In genomic region chr2:68040078-68040477, GRCh38 we compare ENCODE assay signal across 25 cellular contexts. TPM values are rescaled to one million over a fixed set of nuclear protein-coding genes. Genes with fewer than 3 reads are reported as not detected.
DNase-seq lines count a peak whose midpoint lies in the region; ATAC-seq, FAIRE-seq and TF ChIP-seq lines count a peak whose summit lies in the region.
"Had no signal": no experiment of that assay in that cellular context is flagged by ENCODE, and none has a peak within 500 bp of the region (broad histone marks: within the 10 kb centered on the region; RNA-seq: fewer than 3 reads in every experiment).

No MANE protein-coding gene starts in this region.

- H2BK15ac ChIP-seq in IMR-90 (ENCODE audit: low read depth, low read length) = no peak overlapping the region

- H3K18ac ChIP-seq in IMR-90 (ENCODE audit: low read depth, low read length) = no peak overlapping the region

- no peaks in the 10 kb centered on the region for H4K20me1 ChIP-seq in IMR-90 (ENCODE audit: insufficient read depth, low read length)
- no peaks in the 10 kb centered on the region for H4K20me1 ChIP-seq in astrocyte (ENCODE audit: insufficient read depth, low read length)
- H4K20me1 ChIP-seq in mammary epithelial cell (ENCODE audit: insufficient read depth, low read length) = no peaks in the 10 kb centered on the region
- H4K20me1 ChIP-seq: BLaER1 had no signal

- H3K79me1 ChIP-seq in IMR-90 (ENCODE audit: low read depth in 1 of 2, low read length in 2 of 2) = peaks cover 3 to 7% of the 10 kb centered on the region in 2 experiments

- no peak overlapping the region for H2AK5ac ChIP-seq in IMR-90 (ENCODE audit: low read depth, low read length)

- H3K4ac ChIP-seq in IMR-90 (ENCODE audit: low read depth, low read length) = no peak overlapping the region

- H3K4me3 ChIP-seq in IMR-90 (ENCODE audit: insufficient read depth, low read depth, low read length) (no peak overlapping the region), astrocyte (ENCODE audit: insufficient read depth, low read depth, low read length) (no peak overlapping the region), mammary epithelial cell (replicated peaks in 1 of 3; ENCODE audit: insufficient read depth in 1 of 3, low read depth in 2 of 3, low read length in 3 of 3) (no peak overlapping the region)
- H3K4me3 ChIP-seq: BLaER1, GM23338, HAP-1, Peyer's patch, SJSA1 had no signal

- H3K4me1 Mint-ChIP-seq in astrocyte (ENCODE audit: low read depth, unreplicated experiment) (peaks cover 18% of the 10 kb centered on the region), mesothelial cell of epicardium (peaks cover 63% of the 10 kb centered on the region)
- H3K4me1 Mint-ChIP-seq: GM23338 had no signal

- H3K9me3 Mint-ChIP-seq in astrocyte (ENCODE audit: unreplicated experiment) = no peaks in the 10 kb centered on the region
- H3K9me3 Mint-ChIP-seq in mesothelial cell of epicardium = no peaks in the 10 kb centered on the region
- H3K9me3 Mint-ChIP-seq: CD4-positive, alpha-beta T cell; GM23338 had no signal

- H2BK20ac ChIP-seq in IMR-90 (ENCODE audit: low read depth, low read length) = no peak overlapping the region

- H3K4me1 ChIP-seq in IMR-90 (ENCODE audit: control insufficient read depth, insufficient read depth, low read length) (peaks cover 3% of the 10 kb centered on the region), astrocyte (ENCODE audit: insufficient read depth, low read length) (peaks cover 5% of the 10 kb centered on the region), mammary epithelial cell (ENCODE audit: insufficient read depth, low read length) (peaks cover 3% of the 10 kb centered on the region)
- H3K4me1 ChIP-seq: BLaER1, HAP-1, Peyer's patch, SJSA1 had no signal

- H3K27ac Mint-ChIP-seq in astrocyte (ENCODE audit: unreplicated experiment) (no peak overlapping the region), mesothelial cell of epicardium (peak overlapping the region; percentile 59)
- H3K27ac Mint-ChIP-seq: GM23338 had no signal

- CTCF ChIA-PET in IMR-90 (lab: Yijun Ruan, JAX) (interaction anchor here (1.5 kb wide), 1 partner anchor 8 kb away, joined by 3 read pairs; no protein-coding TSS in a partner anchor), mammary epithelial cell (lab: Charles Lee; ENCODE audit: low non-redundant PET) (no interaction called here)

- no TSS peak for BruUV-seq in IMR-90 (replicated peaks; lab: Mats Ljungman, UMichigan)
- BruUV-seq in mammary epithelial cell (replicated peaks; lab: Mats Ljungman, UMichigan) = no TSS peak

- no peaks in the 10 kb centered on the region for H3K9me3 ChIP-seq in IMR-90 (ENCODE audit: control insufficient read depth, insufficient read depth, low read length)
- no peaks in the 10 kb centered on the region for H3K9me3 ChIP-seq in astrocyte (ENCODE audit: insufficient read depth, low read depth, low read length)
- H3K9me3 ChIP-seq in mammary epithelial cell (replicated peaks; ENCODE audit: insufficient read depth, low read length) = no peaks in the 10 kb centered on the region
- H3K9me3 ChIP-seq: BLaER1, HAP-1, Peyer's patch, SJSA1 had no signal

- H3K79me2 ChIP-seq in astrocyte (ENCODE audit: insufficient read depth, low read length) (no peaks in the 10 kb centered on the region), mammary epithelial cell (ENCODE audit: insufficient read depth, low read length) (no peaks in the 10 kb centered on the region)

- no peak overlapping the region for H3K14ac ChIP-seq in IMR-90 (replicated peaks; ENCODE audit: low read depth, low read length)

- FAIRE-seq in astrocyte (lab: Jason Lieb, UNC) = no peak
- FAIRE-seq: G401.6, GM18507 had no signal

- H4K5ac ChIP-seq in IMR-90 (ENCODE audit: low read depth, low read length) = no peak overlapping the region

- H4K91ac ChIP-seq in IMR-90 (ENCODE audit: insufficient read depth, low read depth, low read length) = no peak overlapping the region

- H2BK120ac ChIP-seq in IMR-90 (ENCODE audit: low read depth, low read length) = no peak overlapping the region

- H3K9me1 ChIP-seq in IMR-90 (ENCODE audit: insufficient read depth, low read length) = 0 out of 2 replicates have a peak, but pooled peaks cover 3% of the 10 kb centered on the region

- H3K4me2 ChIP-seq in IMR-90 (ENCODE audit: low read depth, low read length) (no peak overlapping the region), astrocyte (ENCODE audit: low read length) (peak overlapping the region; percentile 16), mammary epithelial cell (ENCODE audit: insufficient read depth, low read depth, low read length) (no peak overlapping the region)
- H3K4me2 ChIP-seq: BLaER1, GM23338 had no signal

- no peak for TF ChIP-seq RAD21 in IMR-90 (IDR thresholded peaks at IDR 0.05; ENCODE audit: low read length)

- H3K27me3 Mint-ChIP-seq in astrocyte (ENCODE audit: low read depth, unreplicated experiment) (no peaks in the 10 kb centered on the region), mesothelial cell of epicardium (ENCODE audit: low read depth) (no peaks in the 10 kb centered on the region)
- H3K27me3 Mint-ChIP-seq: CD4-positive, alpha-beta T cell had no signal

- H3K36me3 Mint-ChIP-seq in astrocyte (ENCODE audit: low read depth, unreplicated experiment) (no peaks in the 10 kb centered on the region), mesothelial cell of epicardium (no peaks in the 10 kb centered on the region)

- no peak overlapping the region for H3K56ac ChIP-seq in IMR-90 (ENCODE audit: extremely low read depth, insufficient read depth, low read length)

- H2BK5ac ChIP-seq in IMR-90 (ENCODE audit: low read depth, low read length, poor library complexity, severe bottlenecking) = no peak overlapping the region

- POLR2A ChIA-PET in IMR-90 (lab: Charles Lee; ENCODE audit: unreplicated experiment) = no interaction called here

- H2AK9ac ChIP-seq in IMR-90 (replicated peaks; ENCODE audit: low read depth, low read length, poor library complexity) = no peak overlapping the region

- dilution Hi-C loops in IMR-90 (cut with HindIII; ENCODE audit: low sequenced_read_pairs, unreplicated experiment) = no loop called here
- dilution Hi-C loops in mammary epithelial cell (cut with HindIII; ENCODE audit: low sequenced_read_pairs) = loop anchor here (25.0 kb wide), 1 partner anchor 303 kb away; no protein-coding TSS in a partner anchor

- peak; percentile 47 for DNase-seq in EH (ENCODE audit: low read depth)
- DNase-seq in IMR-90 = peak; percentile 54
- DNase-seq in astrocyte (ENCODE audit: low read depth) = peak; percentile 27
- DNase-seq in mesothelial cell of epicardium (ENCODE audit: low spot score in 2 of 2, unreplicated experiment in 2 of 2) = no peak
- no peak for DNase-seq in SKM-1 treated with dmso at 0.1 percent for 144 hours (lab: John Stamatoyannopoulos, UW; ENCODE audit: unreplicated experiment)
- DNase-seq in nucleus accumbens (lab: John Stamatoyannopoulos, UW) = no peak
- DNase-seq in mammary epithelial cell = no peak
- no peak for DNase-seq in activated CD8-positive, alpha-beta memory T cell treated with anti-CD3 and anti-CD28 coated beads, Interleukin-2, amount 50 U/mL, for 48 hours
- DNase-seq: CD4-positive, alpha-beta T cell; COR-L47; DND-41; Kasumi-1; NCI-H1694; NCI-H2081; NCI-H2171; NCI-H524 treated with DMSO at 0.1 percent for 48 hours; NCI-H82; Peyer's patch had no signal

- H3K27ac ChIP-seq in IMR-90 (ENCODE audit: insufficient read depth, low read length) (no peak overlapping the region), astrocyte (ENCODE audit: low read depth, low read length) (no peak overlapping the region), mammary epithelial cell (ENCODE audit: insufficient read depth, low read depth, low read length) (no peak overlapping the region)
- H3K27ac ChIP-seq: BLaER1, Peyer's patch, SJSA1 had no signal

- no peak for ATAC-seq in IMR-90 (ENCODE audit: low read depth)
- ATAC-seq: GM23338, Right ventricle myocardium inferior had no signal

- H3K36me3 ChIP-seq in IMR-90 (ENCODE audit: control insufficient read depth, insufficient read depth, low read length) (peaks cover 3% of the 10 kb centered on the region), astrocyte (ENCODE audit: insufficient read depth, low read length) (no peaks in the 10 kb centered on the region), mammary epithelial cell (ENCODE audit: insufficient read depth, low read length) (no peaks in the 10 kb centered on the region)
- H3K36me3 ChIP-seq: HAP-1, SJSA1 had no signal

- intact Hi-C loops in IMR-90 (cut with micrococcal nuclease) (no loop called here), mammary epithelial cell (cut with micrococcal nuclease) (no loop called here)

- H3K27me3 ChIP-seq in IMR-90 (ENCODE audit: control insufficient read depth, insufficient read depth, low read length) (no peaks in the 10 kb centered on the region), astrocyte (ENCODE audit: insufficient read depth, low read length) (no peaks in the 10 kb centered on the region), mammary epithelial cell (ENCODE audit: insufficient read depth, low read length) (no peaks in the 10 kb centered on the region)
- H3K27me3 ChIP-seq: BLaER1, Peyer's patch, SJSA1 had no signal

- H4K8ac ChIP-seq in IMR-90 (ENCODE audit: low read depth in 2 of 2, low read length in 2 of 2) = no peak overlapping the region

- WGBS in IMR-90 (ENCODE audit: extremely low coverage in 2 of 2, insufficient read length in 1 of 2), 2 experiments = no CpG with 5 or more reads among the region's 3 CpGs
- WGBS in mammary epithelial cell (ENCODE audit: low coverage, missing lambda C conversion rate) = 96% methylated on average over 3 of the region's 3 CpGs

- no peak for TF ChIP-seq POLR2A in IMR-90 (IDR thresholded peaks at IDR 0.05; ENCODE audit: low read depth, low read length)

- TF ChIP-seq CTCF in IMR-90 (conservative IDR thresholded peaks at IDR 0.05; ENCODE audit: low read depth, low read length) = no peak
- no peak for TF ChIP-seq CTCF in astrocyte (IDR thresholded peaks at IDR 0.05; ENCODE audit: insufficient read depth, low read depth, low read length)
- TF ChIP-seq CTCF in mesothelial cell of epicardium (IDR thresholded peaks at IDR 0.05; ENCODE audit: unreplicated experiment) = no peak
- no peak for TF ChIP-seq CTCF in mammary epithelial cell (conservative IDR thresholded peaks at IDR 0.05 in 1 of 2, IDR thresholded peaks at IDR 0.05 in 1 of 2; ENCODE audit: extremely low read depth in 1 of 2, insufficient read depth in 1 of 2, low read depth in 1 of 2, low read length in 2 of 2)

- H3K9ac ChIP-seq in IMR-90 (ENCODE audit: low read depth, low read length) (no peak overlapping the region), astrocyte (ENCODE audit: low read length) (no peak overlapping the region), mammary epithelial cell (ENCODE audit: insufficient read depth, low read length) (no peak overlapping the region)
- H3K9ac ChIP-seq: BLaER1 had no signal

- H3K23ac ChIP-seq in IMR-90 (ENCODE audit: low read depth, low read length) = no peak overlapping the region

- in situ Hi-C loops in IMR-90 (cut with MboI; ENCODE audit: low sequenced_read_pairs) (loop anchor here (25.0 kb wide), 2 partner anchors 1453 to 1603 kb away; partner anchors contain the start of gene MEIS1), mammary epithelial cell (cut with MboI; ENCODE audit: low sequenced_read_pairs in 2 of 2) (loop anchor here in 1 of 2 donors (25.0 kb wide), 1 partner anchor 1603 kb away; the partner anchor contains the start of gene MEIS1)

- H3K4me3 Mint-ChIP-seq in astrocyte (ENCODE audit: unreplicated experiment) = no peak overlapping the region
- no peak overlapping the region for H3K4me3 Mint-ChIP-seq in mesothelial cell of epicardium
- H3K4me3 Mint-ChIP-seq: CD4-positive, alpha-beta T cell; GM23338 had no signal

- H2AFZ ChIP-seq in IMR-90 (replicated peaks; ENCODE audit: low read length, poor library complexity) = no peak overlapping the region
- no peak overlapping the region for H2AFZ ChIP-seq in astrocyte (ENCODE audit: low read depth, low read length)
- no peak overlapping the region for H2AFZ ChIP-seq in mammary epithelial cell (ENCODE audit: low read depth, low read length)
- H2AFZ ChIP-seq: GM23338 had no signal

RNA-seq across cellular contexts. Expression of gene C1D, which starts 22.7 kb away (rescaled TPM):
- total RNA-seq in IMR-90 (2012; rRNA removed) = 2.7 and 13.6 TPM in 2 replicates
- 14.3 and 16.7 TPM in 2 replicates for polyA plus RNA-seq in IMR-90 (2012; rRNA removed)
- 1.7 and 3.4 TPM in 2 replicates for polyA plus RNA-seq in IMR-90 (2012; cell fraction: cytosol; rRNA removed)
- 0.37 and 7.2 TPM in 2 replicates for polyA plus RNA-seq in IMR-90 (2012; cell fraction: nucleus; rRNA removed; ENCODE audit: low replicate concordance)
- 19.0 and 21.8 TPM in 2 replicates for total RNA-seq in astrocyte
- 20.5 to 23.6 TPM (median 22.4 TPM) in 3 replicates for total RNA-seq in mesothelial cell of epicardium
- 10 to 100 TPM; 19.3 to 22.7 TPM for total RNA-seq in mammary epithelial cell
- 25.3 TPM for polyA plus RNA-seq in mammary epithelial cell
- polyA minus RNA-seq in mammary epithelial cell = 10.9 TPM

Comparison
In these comparisons a context has a peak if more than half of its experiments do, and no peak if none do; other contexts are left out.
1. DNase-seq: peak in EH (single experiment), IMR-90 (single experiment) and astrocyte (single experiment); none in mesothelial cell of epicardium (0 of 2), SKM-1 treated with dmso at 0.1 percent for 144 hours (single experiment), nucleus accumbens (0 of 56), mammary epithelial cell (single experiment) and activated CD8-positive, alpha-beta memory T cell treated with anti-CD3 and anti-CD28 coated beads, Interleukin-2, amount 50 U/mL, for 48 hours (single experiment).